In genomic region chr10:97777148-97777547, GRCh38 we compare ENCODE assay signal across 28 cellular contexts. TPM values are rescaled to one million over a fixed set of nuclear protein-coding genes. Genes with fewer than 3 reads are reported as not detected.
"Had no signal": no experiment of that assay in that cellular context is flagged by ENCODE, and none has a peak within 500 bp of the region (broad histone marks: within the 10 kb centered on the region; RNA-seq: fewer than 3 reads in every experiment).

No MANE protein-coding gene starts in this region.

- H3K4me3 ChIP-seq: ovary, psoas muscle, skin epidermis, suprapubic skin, testis, tibial artery, transverse colon, upper lobe of right lung, uterus had no signal

- H3K9me3 ChIP-seq: neutrophil, ovary, psoas muscle, suprapubic skin, testis, tibial artery, transverse colon, upper lobe of right lung, uterus had no signal

- DNase-seq: naive B cell; naive thymus-derived CD8-positive, alpha-beta T cell; nephron progenitor cell; nucleus accumbens; ovary; psoas muscle; stimulated activated CD4-positive, alpha-beta T cell treated with anti-CD3 and anti-CD28 coated beads, Interleukin-15, amount 100 ng/mL, for 24 hours; stimulated activated CD4-positive, alpha-beta T cell treated with anti-CD3 and anti-CD28 coated beads, Interleukin-2, amount 100 ng/mL, for 24 hours; stimulated activated CD4-positive, alpha-beta T cell treated with anti-CD3 and anti-CD28 coated beads, Interleukin-2, amount 100 ng/mL, for 48 hours; stimulated activated CD4-positive, alpha-beta T cell treated with anti-CD3 and anti-CD28 coated beads, Interleukin-4, amount 100 ng/mL, for 4 hours; stimulated activated CD8-positive, alpha-beta memory T cell treated with anti-CD3 and anti-CD28 coated beads, Interleukin-4, amount 100 ng/mL, for 48 hours; stimulated activated naive CD4-positive, alpha-beta T cell; stimulated activated naive CD8-positive, alpha-beta T cell treated with anti-CD3 and anti-CD28 coated beads, Interleukin-15, amount 100 ng/mL, for 72 hours; stimulated activated naive CD8-positive, alpha-beta T cell treated with anti-CD3 and anti-CD28 coated beads, Interleukin-15, Interleukin-2, amounts not matched to agents 100 U/mL and 50 U/mL, for 24 hours; substantia nigra; testis; tibial artery; transverse colon; upper lobe of right lung; uterus had no signal

- H3K36me3 ChIP-seq: neutrophil, ovary, suprapubic skin, tibial artery, transverse colon, upper lobe of right lung, uterus had no signal

- H3K79me2 ChIP-seq: parathyroid adenoma had no signal

- H2AFZ ChIP-seq: parathyroid adenoma had no signal

- ATAC-seq: naive thymus-derived CD8-positive, alpha-beta T cell; psoas muscle; right cardiac atrium; sciatic nerve; stimulated activated memory B cell treated with anti-CD40 and anti-IgM and Interleukin-4, amounts not matched to agents 10 μg/mL and 1 μg/mL and 100 μg/mL, for 72 hours; stimulated activated naive CD8-positive, alpha-beta T cell treated with anti-CD3 and anti-CD28 coated beads, Interleukin-15, amount 100 ng/mL, for 72 hours; stimulated activated naive CD8-positive, alpha-beta T cell treated with anti-CD3 and anti-CD28 coated beads, Interleukin-15, Interleukin-2, amounts not matched to agents 100 U/mL and 50 U/mL, for 24 hours; upper lobe of right lung had no signal

- H3K27ac ChIP-seq: neutrophil, ovary, parathyroid adenoma, psoas muscle, skin epidermis, suprapubic skin, testis, tibial artery, transverse colon, upper lobe of right lung, uterus had no signal

- H3K4me1 ChIP-seq: parathyroid adenoma, psoas muscle, uterus had no signal

- H3K27me3 ChIP-seq: ovary, testis, uterus had no signal

- H3K9ac ChIP-seq: parathyroid adenoma had no signal

RNA-seq across cellular contexts. Expression of gene SFRP5, which starts 5.3 kb away (rescaled TPM):
- total RNA-seq: neural crest cell had no signal
